ENCODE assay signal across 1 cellular context in the genomic region with DNA sequence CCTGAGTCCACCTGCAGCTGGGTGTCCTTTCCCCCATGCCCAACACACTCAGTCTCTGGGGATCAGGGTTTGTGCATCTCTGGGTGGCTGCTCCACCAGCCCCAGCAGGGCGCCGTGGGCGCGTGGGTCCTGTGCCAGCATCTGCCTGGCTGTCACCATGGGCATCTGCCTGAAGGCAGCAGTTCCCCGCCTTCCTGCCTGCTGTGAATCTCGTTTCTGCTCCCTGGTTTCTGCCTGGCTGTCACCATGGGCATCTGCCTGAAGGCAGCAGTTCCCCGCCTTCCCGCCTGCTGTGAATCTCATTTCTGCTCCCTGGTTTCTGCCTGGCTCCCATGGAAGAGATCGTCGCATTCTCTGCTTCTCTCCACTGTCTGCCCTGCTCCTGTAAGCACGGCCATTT.
A peak's percentile ranks its signal among the peaks of the same experiment; 100 is the strongest.
TF ChIP-seq lines count a peak whose summit lies in the region.

No MANE protein-coding gene starts in this region.

TF ChIP-seq in HepG2, 621 proteins besides CTCF, POLR2A, EP300 and RAD21 (continued from another document):
- TF ChIP-seq ZBTB4 (CRISPR knock-in tag; IDR thresholded peaks at IDR 0.05; ENCODE audit: borderline replicate concordance) = peak; percentile 21; the same call in 1 of the 2 replicates
- TF ChIP-seq, protein P1, sequence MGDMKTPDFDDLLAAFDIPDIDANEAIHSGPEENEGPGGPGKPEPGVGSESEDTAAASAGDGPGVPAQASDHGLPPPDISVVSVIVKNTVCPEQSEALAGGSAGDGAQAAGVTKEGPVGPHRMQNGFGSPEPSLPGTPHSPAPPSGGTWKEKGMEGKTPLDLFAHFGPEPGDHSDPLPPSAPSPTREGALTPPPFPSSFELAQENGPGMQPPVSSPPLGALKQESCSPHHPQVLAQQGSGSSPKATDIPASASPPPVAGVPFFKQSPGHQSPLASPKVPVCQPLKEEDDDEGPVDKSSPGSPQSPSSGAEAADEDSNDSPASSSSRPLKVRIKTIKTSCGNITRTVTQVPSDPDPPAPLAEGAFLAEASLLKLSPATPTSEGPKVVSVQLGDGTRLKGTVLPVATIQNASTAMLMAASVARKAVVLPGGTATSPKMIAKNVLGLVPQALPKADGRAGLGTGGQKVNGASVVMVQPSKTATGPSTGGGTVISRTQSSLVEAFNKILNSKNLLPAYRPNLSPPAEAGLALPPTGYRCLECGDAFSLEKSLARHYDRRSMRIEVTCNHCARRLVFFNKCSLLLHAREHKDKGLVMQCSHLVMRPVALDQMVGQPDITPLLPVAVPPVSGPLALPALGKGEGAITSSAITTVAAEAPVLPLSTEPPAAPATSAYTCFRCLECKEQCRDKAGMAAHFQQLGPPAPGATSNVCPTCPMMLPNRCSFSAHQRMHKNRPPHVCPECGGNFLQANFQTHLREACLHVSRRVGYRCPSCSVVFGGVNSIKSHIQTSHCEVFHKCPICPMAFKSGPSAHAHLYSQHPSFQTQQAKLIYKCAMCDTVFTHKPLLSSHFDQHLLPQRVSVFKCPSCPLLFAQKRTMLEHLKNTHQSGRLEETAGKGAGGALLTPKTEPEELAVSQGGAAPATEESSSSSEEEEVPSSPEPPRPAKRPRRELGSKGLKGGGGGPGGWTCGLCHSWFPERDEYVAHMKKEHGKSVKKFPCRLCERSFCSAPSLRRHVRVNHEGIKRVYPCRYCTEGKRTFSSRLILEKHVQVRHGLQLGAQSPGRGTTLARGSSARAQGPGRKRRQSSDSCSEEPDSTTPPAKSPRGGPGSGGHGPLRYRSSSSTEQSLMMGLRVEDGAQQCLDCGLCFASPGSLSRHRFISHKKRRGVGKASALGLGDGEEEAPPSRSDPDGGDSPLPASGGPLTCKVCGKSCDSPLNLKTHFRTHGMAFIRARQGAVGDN (CRISPR knock-in tag; IDR thresholded peaks at IDR 0.05) = peak; percentile 55
